ENCODE assay signal across 8 cellular contexts in genomic region chr7:142880886-142881505, GRCh38. TPM values are rescaled to one million over a fixed set of nuclear protein-coding genes. Genes with fewer than 3 reads are reported as not detected.
DNase-seq lines count a peak whose midpoint lies in the region; ATAC-seq and TF ChIP-seq lines count a peak whose summit lies in the region.

No MANE protein-coding gene starts in this region.

- peak; percentile 72 for TF ChIP-seq CTCF in AG10803 (conservative IDR thresholded peaks at IDR 0.05; ENCODE audit: low read length)

- H3K27ac Mint-ChIP-seq in central memory CD8-positive, alpha-beta T cell (ENCODE audit: low read depth): no peak overlapping the region
- H3K27ac Mint-ChIP-seq in naive B cell: peak overlapping the region in 1 of 6 donors; percentile 54

- H3K9me3 Mint-ChIP-seq in central memory CD8-positive, alpha-beta T cell: no peaks in the 10 kb centered on the region
- no peaks in the 10 kb centered on the region for H3K9me3 Mint-ChIP-seq in naive B cell

- H3K4me3 ChIP-seq in AG10803 (ENCODE audit: low read length): no peak overlapping the region

- H3K36me3 Mint-ChIP-seq in central memory CD8-positive, alpha-beta T cell (ENCODE audit: insufficient read depth): no peaks in the 10 kb centered on the region
- no peaks in the 10 kb centered on the region for H3K36me3 Mint-ChIP-seq in naive B cell

- DNase-seq in AG10803 (ENCODE audit: low read depth) (peak; percentile 9), T-helper 2 cell (peak in 4 of 5 experiments; percentile 8 to 43 (median 21)), naive B cell (peak; percentile 43), NCI-H2171 treated with DMSO at 0.1 percent for 48 hours (lab: John Stamatoyannopoulos, UW) (no peak), NCI-H128 (lab: John Stamatoyannopoulos, UW; ENCODE audit: unreplicated experiment) (no peak)
- peak; percentile 29 to 31 for DNase-seq in central memory CD8-positive, alpha-beta T cell (ENCODE audit: low spot score in 2 of 2)

- no peaks in the 10 kb centered on the region for H3K4me1 Mint-ChIP-seq in central memory CD8-positive, alpha-beta T cell
- peaks cover 0 to under 1% (median 0%) of the 10 kb centered on the region in 3 donors for H3K4me1 Mint-ChIP-seq in naive B cell

- peaks cover 48% of the 10 kb centered on the region for H3K27me3 Mint-ChIP-seq in central memory CD8-positive, alpha-beta T cell
- H3K27me3 Mint-ChIP-seq in naive B cell: peaks cover 5 to 53% (median 7%) of the 10 kb centered on the region in 3 donors

- ATAC-seq in GM18867 (IDR thresholded peaks at IDR 0.05; ENCODE audit: unreplicated experiment): peak; percentile 76
- ATAC-seq in HG03342 (IDR thresholded peaks at IDR 0.05; ENCODE audit: unreplicated experiment): peak; percentile 73
- no peak for ATAC-seq in central memory CD8-positive, alpha-beta T cell (replicated peaks; ENCODE audit: extremely low read depth, poor library complexity, severe bottlenecking)
- ATAC-seq in naive B cell (ENCODE audit: low read depth in 2 of 2): peak; percentile 61 to 81

- H3K4me3 Mint-ChIP-seq in central memory CD8-positive, alpha-beta T cell: no peak overlapping the region
- peak overlapping the region in 2 of 8 donors; percentile 9 to 56 for H3K4me3 Mint-ChIP-seq in naive B cell

RNA-seq across cellular contexts. Expression of gene TRPV6, which starts 4.5 kb away (rescaled TPM):
- polyA plus RNA-seq in naive B cell (ENCODE audit: low read depth in 6 of 6): under 1 TPM in 1 of 6 donors, not detected in 5; 0.19 TPM

RNA-seq across cellular contexts. Expression of gene EPHB6, which starts 26.1 kb away (rescaled TPM):
- 10 to 100 TPM in 5 of 6 donors, 1 to 10 TPM in 1; 10.0 to 32.4 (median 19.0) TPM for polyA plus RNA-seq in naive B cell (ENCODE audit: low read depth in 6 of 6)

RNA-seq across cellular contexts. Expression of gene TRPV5, which starts 52.5 kb away (rescaled TPM):
- polyA plus RNA-seq in naive B cell (ENCODE audit: low read depth in 6 of 6): not detected

RNA-seq across cellular contexts. Expression of gene LLCFC1, which starts 58.3 kb away (rescaled TPM):
- not detected for polyA plus RNA-seq in naive B cell (ENCODE audit: low read depth in 6 of 6)

Comparison
In these comparisons a context has a peak if more than half of its experiments do, and no peak if none do; other contexts are left out.
1. DNase-seq: peak in AG10803 (single experiment), T-helper 2 cell (4 of 5), central memory CD8-positive, alpha-beta T cell (2 of 2) and naive B cell (single experiment); none in NCI-H2171 treated with DMSO at 0.1 percent for 48 hours (single experiment) and NCI-H128 (single experiment).